In genomic region chrX:106903291-106903820, GRCh38 we compare ENCODE assay signal across 1 cellular context.
TF ChIP-seq lines count a peak whose summit lies in the region.

Gene RIPPLY1, minus strand, starts transcription at chrX:106903341. Its CDS starts 54 bp downstream, at chrX:106903287.

TF ChIP-seq in liver, 16 proteins besides CTCF, POLR2A, EP300 and RAD21 (continued from another document):
- TF ChIP-seq, protein P1, sequence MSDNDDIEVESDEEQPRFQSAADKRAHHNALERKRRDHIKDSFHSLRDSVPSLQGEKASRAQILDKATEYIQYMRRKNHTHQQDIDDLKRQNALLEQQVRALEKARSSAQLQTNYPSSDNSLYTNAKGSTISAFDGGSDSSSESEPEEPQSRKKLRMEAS (IDR thresholded peaks at IDR 0.05): no peak
- TF ChIP-seq FOXA2 (IDR thresholded peaks at IDR 0.05): no peak
- no peak for TF ChIP-seq ZBTB33 (IDR thresholded peaks at IDR 0.05)
